In genomic region chr16:71344315-71344905, GRCh38 we compare ENCODE assay signal across 1 cellular context.
TF ChIP-seq lines count a peak whose summit lies in the region.

No MANE protein-coding gene starts in this region.

TF ChIP-seq in H1, 55 proteins besides CTCF, POLR2A, EP300 and RAD21:
- no peak for TF ChIP-seq ZNF274 (IDR thresholded peaks at IDR 0.05; ENCODE audit: borderline replicate concordance, extremely low read depth, low read length)
- no peak for TF ChIP-seq CEBPB (IDR thresholded peaks at IDR 0.05; ENCODE audit: low read depth, low read length)
- no peak for TF ChIP-seq ASH2L (IDR thresholded peaks at IDR 0.05; ENCODE audit: low read length)
- TF ChIP-seq EZH2 (IDR thresholded peaks at IDR 0.05; ENCODE audit: low read depth, low read length, severe bottlenecking): no peak
- TF ChIP-seq TAF1 (IDR thresholded peaks at IDR 0.05; ENCODE audit: low read depth, low read length): no peak
- no peak for TF ChIP-seq TCF12 (IDR thresholded peaks at IDR 0.05; ENCODE audit: low read depth, low read length)
TF ChIP-seq in H1: peak in this region for 0.
